Comparison of ENCODE assay signal across 8 cellular contexts in the genomic region with DNA sequence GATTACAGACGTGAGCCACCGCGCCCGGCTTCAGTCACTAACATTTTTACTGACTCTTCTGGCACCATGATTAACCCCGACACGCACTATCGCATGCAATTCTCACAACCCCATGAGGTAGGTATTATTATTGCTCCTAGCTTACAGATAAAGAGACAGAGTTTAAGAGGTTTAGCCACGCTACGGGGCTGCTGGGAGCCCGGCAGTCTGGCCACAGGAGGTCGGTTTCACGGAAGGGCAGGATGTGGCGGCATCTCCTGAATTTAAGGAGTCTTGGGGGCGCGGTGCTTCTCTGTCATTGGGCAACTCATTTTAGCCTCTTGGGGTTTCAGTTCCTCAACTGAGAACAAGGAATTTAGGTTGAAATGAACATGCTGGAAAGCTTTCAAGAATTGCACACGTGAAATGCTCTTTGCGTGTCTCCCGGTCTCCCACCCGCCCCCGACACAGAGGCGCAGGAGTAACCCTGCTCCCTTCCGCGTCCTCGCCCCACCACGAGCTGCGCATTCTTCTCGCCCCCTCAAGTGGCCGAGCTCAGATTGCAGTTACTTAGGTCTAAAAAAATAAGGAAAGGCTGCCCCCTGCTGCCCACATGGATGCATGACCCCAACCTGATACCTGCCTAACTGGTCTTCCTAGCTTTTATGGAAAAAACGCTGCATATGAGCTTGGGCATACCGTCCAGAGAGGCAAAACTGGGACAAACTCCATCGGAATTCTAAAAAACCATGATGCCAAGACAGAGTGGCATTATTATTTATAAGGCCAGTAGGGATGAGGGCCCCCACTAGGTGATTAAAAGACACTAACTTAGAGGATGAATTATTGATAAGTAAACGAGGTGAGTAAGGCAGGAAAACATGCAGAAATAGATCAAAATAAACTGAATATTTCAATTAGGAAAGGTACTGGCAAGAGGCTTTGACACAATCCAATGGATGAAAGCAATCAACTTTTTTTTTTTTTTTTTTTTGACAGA. TPM values are rescaled to one million over a fixed set of nuclear protein-coding genes. Genes with fewer than 3 reads are reported as not detected.
DNase-seq lines count a peak whose midpoint lies in the region; ATAC-seq and TF ChIP-seq lines count a peak whose summit lies in the region.

No MANE protein-coding gene starts in this region.

- H3K27me3 ChIP-seq in duodenal mucosa (ENCODE audit: control insufficient read depth in 1 of 2, insufficient read depth in 2 of 2, low read length in 2 of 2): no peaks in the 10 kb centered on the region

- H3K9ac ChIP-seq in duodenal mucosa (ENCODE audit: low read depth in 1 of 2, low read length in 2 of 2): peak overlapping the region; percentile 25 to 43

- H3K4me1 ChIP-seq in duodenal mucosa (ENCODE audit: control insufficient read depth in 1 of 2, insufficient read depth in 2 of 2, low read length in 2 of 2): no peaks in the 10 kb centered on the region

- peak in 1 of 3 donors; percentile 79 for TF ChIP-seq CTCF in lower leg skin (IDR thresholded peaks at IDR 0.05)

- ATAC-seq in GM19468 (IDR thresholded peaks at IDR 0.05; ENCODE audit: extremely low read depth, unreplicated experiment) (peak; percentile 71), HG03571 (IDR thresholded peaks at IDR 0.05; ENCODE audit: unreplicated experiment) (peak; percentile 89)

- DNase-seq in COR-L47 (lab: John Stamatoyannopoulos, UW) (peak; percentile 93), NCI-H526 treated with DMSO at 0.1 percent for 48 hours (lab: John Stamatoyannopoulos, UW) (peak; percentile 88), lower leg skin (ENCODE audit: low spot score in 2 of 2) (peak; percentile 86 to 97)
- DNase-seq in activated CD4-positive, alpha-beta T cell treated with anti-CD3 and anti-CD28 coated beads, Interleukin-2, amount 50 U/mL, for 1 hour: peak; percentile 74
- DNase-seq in stimulated activated CD8-positive, alpha-beta memory T cell treated with anti-CD3 and anti-CD28 coated beads, Interleukin-12 subunit alpha, Interleukin-12 subunit beta, amount 100 ng/mL, for 1 hour (ENCODE audit: low read depth): peak; percentile 66

- H3K4me3 ChIP-seq in duodenal mucosa (ENCODE audit: low read depth in 1 of 2, low read length in 2 of 2) (peak overlapping the region; percentile 63 to 73), lower leg skin (ENCODE audit: low read depth, poor library complexity, severe bottlenecking) (no peak overlapping the region)

- TF ChIP-seq POLR2A in lower leg skin (IDR thresholded peaks at IDR 0.05): no peak

- no peaks in the 10 kb centered on the region for H3K9me3 ChIP-seq in duodenal mucosa (ENCODE audit: control insufficient read depth in 1 of 2, low read length in 2 of 2)

- 6 to 10% methylated on average over 32 of the region's 32 CpGs for WGBS in lower leg skin, 2 donors

- intact Hi-C loops in lower leg skin (cut with DNase I; ENCODE audit: low total_unique reads): loop anchor here (10.0 kb wide), 1 partner anchor 298 kb away; no protein-coding TSS in a partner anchor

- H3K36me3 ChIP-seq in duodenal mucosa (ENCODE audit: control insufficient read depth in 1 of 2, insufficient read depth in 2 of 2, low read length in 2 of 2): no peaks in the 10 kb centered on the region

- no peak overlapping the region for H3K27ac ChIP-seq in duodenal mucosa (ENCODE audit: low read depth, low read length)

RNA-seq across cellular contexts. Expression of gene PRSS2, which starts 12.4 kb away (rescaled TPM):
- 1 to 10 TPM in 1 of 4 donors, not detected in 3; 1.2 TPM for total RNA-seq in lower leg skin

RNA-seq across cellular contexts. Expression of gene PRSS1, which starts 33.9 kb away (rescaled TPM):
- 1 to 10 TPM in 1 of 4 donors, not detected in 3; 3.0 TPM for total RNA-seq in lower leg skin
